ENCODE assay signal across 10 cellular contexts in genomic region chr6:46376562-46376969, GRCh38.
DNase-seq lines count a peak whose midpoint lies in the region; ATAC-seq and TF ChIP-seq lines count a peak whose summit lies in the region.
"Had no signal": no experiment of that assay in that cellular context is flagged by ENCODE, and none has a peak within 500 bp of the region (broad histone marks: within the 10 kb centered on the region; RNA-seq: fewer than 3 reads in every experiment).

No MANE protein-coding gene starts in this region.

- CTCF ChIA-PET in mammary epithelial cell (lab: Charles Lee; ENCODE audit: low non-redundant PET), result no interaction called here

- 81% methylated on average over 7 of the region's 7 CpGs for WGBS in mammary epithelial cell (ENCODE audit: low coverage, missing lambda C conversion rate)

- BruUV-seq in mammary epithelial cell (replicated peaks; lab: Mats Ljungman, UMichigan), result no TSS peak

- no peaks in the 10 kb centered on the region for H3K36me3 ChIP-seq in BLaER1
- no peaks in the 10 kb centered on the region for H3K36me3 ChIP-seq in mammary epithelial cell (ENCODE audit: insufficient read depth, low read length)
- H3K36me3 ChIP-seq: heart left ventricle had no signal

- H4K20me1 ChIP-seq in BLaER1 (no peaks in the 10 kb centered on the region), mammary epithelial cell (ENCODE audit: insufficient read depth, low read length) (no peaks in the 10 kb centered on the region)

- intact Hi-C loops in mammary epithelial cell (cut with micrococcal nuclease), result loop anchor here (10.0 kb wide), 1 partner anchor 112 kb away; no protein-coding TSS in a partner anchor

- no peaks in the 10 kb centered on the region for H3K27me3 ChIP-seq in BLaER1
- peaks cover 2% of the 10 kb centered on the region for H3K27me3 ChIP-seq in mammary epithelial cell (ENCODE audit: insufficient read depth, low read length)
- H3K27me3 ChIP-seq: heart left ventricle had no signal

- no peaks in the 10 kb centered on the region for H3K79me2 ChIP-seq in mammary epithelial cell (ENCODE audit: insufficient read depth, low read length)

- H2AFZ ChIP-seq in mammary epithelial cell (ENCODE audit: low read depth, low read length), result no peak overlapping the region

- H3K4me3 ChIP-seq in BLaER1 (0 out of 2 replicates have a peak overlapping the region, but pooled peaks have one; percentile 36), mammary epithelial cell (replicated peaks in 1 of 3; ENCODE audit: insufficient read depth in 1 of 3, low read depth in 2 of 3, low read length in 3 of 3) (no peak overlapping the region)
- H3K4me3 ChIP-seq: heart left ventricle had no signal

- in situ Hi-C loops in G401 (cut with HindIII; ENCODE audit: low sequenced_read_pairs), result no loop called here
- in situ Hi-C loops in mammary epithelial cell (cut with MboI; ENCODE audit: low sequenced_read_pairs in 2 of 2), result no loop called here

- peak overlapping the region; percentile 86 for H3K4me2 ChIP-seq in BLaER1
- H3K4me2 ChIP-seq in mammary epithelial cell (ENCODE audit: insufficient read depth, low read depth, low read length), result no peak overlapping the region

- no peak for TF ChIP-seq CTCF in mammary epithelial cell (conservative IDR thresholded peaks at IDR 0.05 in 1 of 2, IDR thresholded peaks at IDR 0.05 in 1 of 2; ENCODE audit: extremely low read depth in 1 of 2, insufficient read depth in 1 of 2, low read depth in 1 of 2, low read length in 2 of 2)

- DNase-seq in SKM-1 treated with dmso at 0.1 percent for 144 hours (lab: John Stamatoyannopoulos, UW; ENCODE audit: unreplicated experiment), result peak; percentile 77
- DNase-seq in activated effector memory CD4-positive, alpha-beta T cell treated with anti-CD3 and anti-CD28 coated beads, Interleukin-2, amount 50 U/mL, for 16 hours, result no peak
- no peak for DNase-seq in inferior parietal cortex (ENCODE audit: extremely low spot score)
- DNase-seq in G401 (ENCODE audit: low spot score), result no peak
- DNase-seq in mammary epithelial cell, result no peak
- DNase-seq: activated naive CD4-positive, alpha-beta T cell treated with anti-CD3 and anti-CD28 coated beads, Interleukin-2, amount 50 U/mL, for 16 hours; heart left ventricle had no signal

- peaks cover 33% of the 10 kb centered on the region for H3K4me1 ChIP-seq in BLaER1
- H3K4me1 ChIP-seq in mammary epithelial cell (ENCODE audit: insufficient read depth, low read length), result no peaks in the 10 kb centered on the region

- H3K27ac ChIP-seq in BLaER1 (peak overlapping the region; percentile 81), mammary epithelial cell (ENCODE audit: insufficient read depth, low read depth, low read length) (no peak overlapping the region)

- no peaks in the 10 kb centered on the region for H3K9me3 ChIP-seq in BLaER1
- no peaks in the 10 kb centered on the region for H3K9me3 ChIP-seq in mammary epithelial cell (replicated peaks; ENCODE audit: insufficient read depth, low read length)
- H3K9me3 ChIP-seq: heart left ventricle had no signal

- dilution Hi-C loops in mammary epithelial cell (cut with HindIII; ENCODE audit: low sequenced_read_pairs), result no loop called here

- ATAC-seq in GM19328 (IDR thresholded peaks at IDR 0.05; ENCODE audit: unreplicated experiment) (peak; percentile 82), HG03095 (IDR thresholded peaks at IDR 0.05; ENCODE audit: unreplicated experiment) (peak; percentile 92)

- H3K9ac ChIP-seq in BLaER1, result no peak overlapping the region
- H3K9ac ChIP-seq in mammary epithelial cell (ENCODE audit: insufficient read depth, low read length), result no peak overlapping the region
